In the genomic region with DNA sequence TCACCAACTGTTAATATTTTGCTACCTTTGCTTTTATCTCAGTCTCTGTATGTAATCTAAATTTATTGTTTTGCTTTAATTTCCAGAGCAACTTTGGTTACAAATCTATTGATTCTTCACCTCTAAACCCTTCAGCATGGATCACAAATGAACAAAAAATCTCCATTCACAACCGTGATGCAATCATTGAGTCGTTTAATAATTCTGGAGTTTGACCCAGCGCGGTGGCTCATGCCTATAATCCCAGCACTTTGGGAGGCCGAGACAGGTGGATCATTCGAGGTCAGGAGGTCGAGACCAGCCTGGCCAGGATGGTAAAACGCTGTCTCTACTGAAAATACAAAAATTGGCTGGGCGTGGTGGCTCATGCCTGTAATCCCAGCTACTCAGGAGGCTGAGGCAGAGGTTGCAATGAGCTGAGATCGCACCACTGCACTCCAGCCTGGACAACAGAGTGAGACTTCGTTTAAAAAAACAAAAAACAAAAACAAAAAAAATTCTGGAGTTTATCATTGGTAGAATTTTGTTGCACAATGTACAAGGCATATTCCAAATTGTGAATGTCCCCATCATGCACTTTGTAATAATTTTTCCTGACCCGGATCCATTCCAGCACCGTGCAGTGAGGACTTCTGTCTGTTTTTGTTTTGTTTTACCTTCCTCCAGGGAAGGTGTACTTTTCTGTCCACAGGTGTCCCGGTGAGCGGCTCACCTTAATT, we compare ENCODE assay signal across 1 cellular context.
TF ChIP-seq lines count a peak whose summit lies in the region.

No MANE protein-coding gene starts in this region.

TF ChIP-seq in H1, 55 proteins besides CTCF, POLR2A, EP300 and RAD21:
- TF ChIP-seq SP4 (IDR thresholded peaks at IDR 0.05; ENCODE audit: low read length) (no peak), SRF (IDR thresholded peaks at IDR 0.05; ENCODE audit: low read depth, low read length) (no peak), SIN3A (conservative IDR thresholded peaks at IDR 0.05 in 1 of 2, IDR thresholded peaks at IDR 0.05 in 1 of 2; ENCODE audit: low read depth in 1 of 2, low read length in 2 of 2) (no peak), TAF7 (optimal IDR thresholded peaks at IDR 0.05; ENCODE audit: borderline replicate concordance, low read depth, low read length) (no peak), KDM5A (IDR thresholded peaks at IDR 0.05; ENCODE audit: low read length) (no peak), KDM1A (IDR thresholded peaks at IDR 0.05; ENCODE audit: borderline replicate concordance, low read length) (no peak), NRF1 (IDR thresholded peaks at IDR 0.05; ENCODE audit: low read depth, low read length) (no peak), CBX8 (IDR thresholded peaks at IDR 0.05; ENCODE audit: borderline replicate concordance, low read depth, low read length) (no peak), JUND (IDR thresholded peaks at IDR 0.05; ENCODE audit: low read length) (no peak), EZH2 (IDR thresholded peaks at IDR 0.05; ENCODE audit: low read depth, low read length, severe bottlenecking) (no peak), KDM4A (IDR thresholded peaks at IDR 0.05; ENCODE audit: low read depth, low read length, severe bottlenecking) (no peak)
- TF ChIP-seq, protein P1, sequence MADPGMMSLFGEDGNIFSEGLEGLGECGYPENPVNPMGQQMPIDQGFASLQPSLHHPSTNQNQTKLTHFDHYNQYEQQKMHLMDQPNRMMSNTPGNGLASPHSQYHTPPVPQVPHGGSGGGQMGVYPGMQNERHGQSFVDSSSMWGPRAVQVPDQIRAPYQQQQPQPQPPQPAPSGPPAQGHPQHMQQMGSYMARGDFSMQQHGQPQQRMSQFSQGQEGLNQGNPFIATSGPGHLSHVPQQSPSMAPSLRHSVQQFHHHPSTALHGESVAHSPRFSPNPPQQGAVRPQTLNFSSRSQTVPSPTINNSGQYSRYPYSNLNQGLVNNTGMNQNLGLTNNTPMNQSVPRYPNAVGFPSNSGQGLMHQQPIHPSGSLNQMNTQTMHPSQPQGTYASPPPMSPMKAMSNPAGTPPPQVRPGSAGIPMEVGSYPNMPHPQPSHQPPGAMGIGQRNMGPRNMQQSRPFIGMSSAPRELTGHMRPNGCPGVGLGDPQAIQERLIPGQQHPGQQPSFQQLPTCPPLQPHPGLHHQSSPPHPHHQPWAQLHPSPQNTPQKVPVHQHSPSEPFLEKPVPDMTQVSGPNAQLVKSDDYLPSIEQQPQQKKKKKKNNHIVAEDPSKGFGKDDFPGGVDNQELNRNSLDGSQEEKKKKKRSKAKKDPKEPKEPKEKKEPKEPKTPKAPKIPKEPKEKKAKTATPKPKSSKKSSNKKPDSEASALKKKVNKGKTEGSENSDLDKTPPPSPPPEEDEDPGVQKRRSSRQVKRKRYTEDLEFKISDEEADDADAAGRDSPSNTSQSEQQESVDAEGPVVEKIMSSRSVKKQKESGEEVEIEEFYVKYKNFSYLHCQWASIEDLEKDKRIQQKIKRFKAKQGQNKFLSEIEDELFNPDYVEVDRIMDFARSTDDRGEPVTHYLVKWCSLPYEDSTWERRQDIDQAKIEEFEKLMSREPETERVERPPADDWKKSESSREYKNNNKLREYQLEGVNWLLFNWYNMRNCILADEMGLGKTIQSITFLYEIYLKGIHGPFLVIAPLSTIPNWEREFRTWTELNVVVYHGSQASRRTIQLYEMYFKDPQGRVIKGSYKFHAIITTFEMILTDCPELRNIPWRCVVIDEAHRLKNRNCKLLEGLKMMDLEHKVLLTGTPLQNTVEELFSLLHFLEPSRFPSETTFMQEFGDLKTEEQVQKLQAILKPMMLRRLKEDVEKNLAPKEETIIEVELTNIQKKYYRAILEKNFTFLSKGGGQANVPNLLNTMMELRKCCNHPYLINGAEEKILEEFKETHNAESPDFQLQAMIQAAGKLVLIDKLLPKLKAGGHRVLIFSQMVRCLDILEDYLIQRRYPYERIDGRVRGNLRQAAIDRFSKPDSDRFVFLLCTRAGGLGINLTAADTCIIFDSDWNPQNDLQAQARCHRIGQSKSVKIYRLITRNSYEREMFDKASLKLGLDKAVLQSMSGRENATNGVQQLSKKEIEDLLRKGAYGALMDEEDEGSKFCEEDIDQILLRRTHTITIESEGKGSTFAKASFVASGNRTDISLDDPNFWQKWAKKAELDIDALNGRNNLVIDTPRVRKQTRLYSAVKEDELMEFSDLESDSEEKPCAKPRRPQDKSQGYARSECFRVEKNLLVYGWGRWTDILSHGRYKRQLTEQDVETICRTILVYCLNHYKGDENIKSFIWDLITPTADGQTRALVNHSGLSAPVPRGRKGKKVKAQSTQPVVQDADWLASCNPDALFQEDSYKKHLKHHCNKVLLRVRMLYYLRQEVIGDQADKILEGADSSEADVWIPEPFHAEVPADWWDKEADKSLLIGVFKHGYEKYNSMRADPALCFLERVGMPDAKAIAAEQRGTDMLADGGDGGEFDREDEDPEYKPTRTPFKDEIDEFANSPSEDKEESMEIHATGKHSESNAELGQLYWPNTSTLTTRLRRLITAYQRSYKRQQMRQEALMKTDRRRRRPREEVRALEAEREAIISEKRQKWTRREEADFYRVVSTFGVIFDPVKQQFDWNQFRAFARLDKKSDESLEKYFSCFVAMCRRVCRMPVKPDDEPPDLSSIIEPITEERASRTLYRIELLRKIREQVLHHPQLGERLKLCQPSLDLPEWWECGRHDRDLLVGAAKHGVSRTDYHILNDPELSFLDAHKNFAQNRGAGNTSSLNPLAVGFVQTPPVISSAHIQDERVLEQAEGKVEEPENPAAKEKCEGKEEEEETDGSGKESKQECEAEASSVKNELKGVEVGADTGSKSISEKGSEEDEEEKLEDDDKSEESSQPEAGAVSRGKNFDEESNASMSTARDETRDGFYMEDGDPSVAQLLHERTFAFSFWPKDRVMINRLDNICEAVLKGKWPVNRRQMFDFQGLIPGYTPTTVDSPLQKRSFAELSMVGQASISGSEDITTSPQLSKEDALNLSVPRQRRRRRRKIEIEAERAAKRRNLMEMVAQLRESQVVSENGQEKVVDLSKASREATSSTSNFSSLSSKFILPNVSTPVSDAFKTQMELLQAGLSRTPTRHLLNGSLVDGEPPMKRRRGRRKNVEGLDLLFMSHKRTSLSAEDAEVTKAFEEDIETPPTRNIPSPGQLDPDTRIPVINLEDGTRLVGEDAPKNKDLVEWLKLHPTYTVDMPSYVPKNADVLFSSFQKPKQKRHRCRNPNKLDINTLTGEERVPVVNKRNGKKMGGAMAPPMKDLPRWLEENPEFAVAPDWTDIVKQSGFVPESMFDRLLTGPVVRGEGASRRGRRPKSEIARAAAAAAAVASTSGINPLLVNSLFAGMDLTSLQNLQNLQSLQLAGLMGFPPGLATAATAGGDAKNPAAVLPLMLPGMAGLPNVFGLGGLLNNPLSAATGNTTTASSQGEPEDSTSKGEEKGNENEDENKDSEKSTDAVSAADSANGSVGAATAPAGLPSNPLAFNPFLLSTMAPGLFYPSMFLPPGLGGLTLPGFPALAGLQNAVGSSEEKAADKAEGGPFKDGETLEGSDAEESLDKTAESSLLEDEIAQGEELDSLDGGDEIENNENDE (IDR thresholded peaks at IDR 0.05; ENCODE audit: insufficient replicate concordance, low read length): no peak
- TF ChIP-seq, protein P2, sequence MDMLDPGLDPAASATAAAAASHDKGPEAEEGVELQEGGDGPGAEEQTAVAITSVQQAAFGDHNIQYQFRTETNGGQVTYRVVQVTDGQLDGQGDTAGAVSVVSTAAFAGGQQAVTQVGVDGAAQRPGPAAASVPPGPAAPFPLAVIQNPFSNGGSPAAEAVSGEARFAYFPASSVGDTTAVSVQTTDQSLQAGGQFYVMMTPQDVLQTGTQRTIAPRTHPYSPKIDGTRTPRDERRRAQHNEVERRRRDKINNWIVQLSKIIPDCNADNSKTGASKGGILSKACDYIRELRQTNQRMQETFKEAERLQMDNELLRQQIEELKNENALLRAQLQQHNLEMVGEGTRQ (IDR thresholded peaks at IDR 0.05; ENCODE audit: low read length): no peak
